In the genomic region with DNA sequence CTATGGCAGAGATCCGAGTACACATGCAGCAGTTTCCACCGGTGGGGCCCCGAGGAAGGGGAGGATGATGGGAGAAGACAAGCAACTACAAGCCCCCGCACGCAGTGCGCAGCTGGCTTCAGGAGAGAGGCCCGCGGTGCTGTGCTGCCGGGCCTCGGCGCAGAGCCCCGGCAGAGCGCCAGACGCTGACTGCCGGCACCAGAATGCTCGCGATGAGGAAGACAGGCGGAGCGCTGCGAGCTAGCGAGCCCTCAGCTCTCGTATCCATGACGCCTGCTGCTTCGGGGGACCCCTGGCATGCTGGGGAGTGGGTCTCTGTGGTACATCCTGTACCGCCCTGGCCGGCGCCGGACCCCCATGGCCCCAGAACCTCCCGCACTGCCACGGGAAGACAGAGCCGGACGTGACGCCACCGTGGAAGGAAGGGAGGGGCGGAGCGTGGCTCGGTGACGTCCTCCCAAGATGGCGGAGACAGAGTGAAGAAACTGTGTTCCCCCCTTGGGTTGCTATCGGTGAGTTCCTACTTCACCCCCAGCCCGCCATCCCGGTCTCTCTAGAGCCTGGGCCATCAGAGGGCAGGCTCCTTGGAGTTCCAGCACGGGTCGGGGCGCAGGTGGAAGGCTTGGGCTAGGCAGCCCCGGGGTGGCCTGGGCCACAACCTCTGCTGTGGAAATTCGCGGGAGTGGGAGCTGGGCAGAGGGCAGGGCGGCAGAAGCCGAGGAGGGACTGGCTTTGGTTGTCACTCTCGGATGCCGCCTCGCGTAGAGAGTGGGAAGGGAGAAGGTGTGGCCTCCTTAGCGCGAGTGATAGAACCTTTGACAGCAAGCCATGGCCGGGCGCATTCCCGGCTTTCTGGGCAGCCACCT, we compare ENCODE assay signal across 1 cellular context.
A peak's percentile ranks its signal among the peaks of the same experiment; 100 is the strongest.
TF ChIP-seq lines count a peak whose summit lies in the region.

Gene MYNN, plus strand, starts transcription at position 446 of the 866 bp plus-strand sequence. CDS start 900 bp downstream, outside the sequence.

TF ChIP-seq in HepG2, 621 proteins besides CTCF, POLR2A, EP300 and RAD21 (continued from another document and continues in another):
- no peak for TF ChIP-seq TRIM24 (CRISPR knock-in tag; IDR thresholded peaks at IDR 0.05)
- 0 out of 2 replicates have a peak, but pooled peaks have one; percentile 74 for TF ChIP-seq ZNF670 (CRISPR knock-in tag; IDR thresholded peaks at IDR 0.05; ENCODE audit: borderline replicate concordance)
- peak; percentile 58; the same call in 1 of the 2 replicates for TF ChIP-seq ZBTB25 (CRISPR knock-in tag; IDR thresholded peaks at IDR 0.05)
- peak; percentile 32; the same call in 1 of the 2 replicates for TF ChIP-seq RARA (CRISPR knock-in tag; IDR thresholded peaks at IDR 0.05)
- TF ChIP-seq NCOR1 (IDR thresholded peaks at IDR 0.05; ENCODE audit: borderline replicate concordance, low read length) = no peak
- peak; percentile 67; the same call in 1 of the 2 replicates for TF ChIP-seq ZNF564 (CRISPR knock-in tag; IDR thresholded peaks at IDR 0.05)
- TF ChIP-seq MTA3 (CRISPR knock-in tag; IDR thresholded peaks at IDR 0.05) = no peak
- no peak for TF ChIP-seq ZNF552 (CRISPR knock-in tag; IDR thresholded peaks at IDR 0.05; ENCODE audit: borderline replicate concordance)
- peak; percentile 84; the same call in 1 of the 2 replicates for TF ChIP-seq ZNF747 (CRISPR knock-in tag; IDR thresholded peaks at IDR 0.05; ENCODE audit: borderline replicate concordance)
- TF ChIP-seq TARDBP (CRISPR knock-in tag; IDR thresholded peaks at IDR 0.05) = peak; percentile 14; the same call in 1 of the 2 replicates
- peak; percentile 36; the same call in 1 of the 2 replicates for TF ChIP-seq ZNF589 (CRISPR knock-in tag; conservative IDR thresholded peaks at IDR 0.05)
- TF ChIP-seq BRD4 (CRISPR knock-in tag; IDR thresholded peaks at IDR 0.05) = peak; percentile 81
- TF ChIP-seq SOX5 (CRISPR knock-in tag; IDR thresholded peaks at IDR 0.05; ENCODE audit: borderline replicate concordance) = no peak; the same call in 1 of the 2 replicates
- no peak for TF ChIP-seq ZNF530 (CRISPR knock-in tag; IDR thresholded peaks at IDR 0.05; ENCODE audit: low read depth)
- TF ChIP-seq JUND (CRISPR knock-in tag; IDR thresholded peaks at IDR 0.05) = peak; percentile 72; the same call in 1 of the 2 replicates
- TF ChIP-seq ZNF839 (CRISPR knock-in tag; IDR thresholded peaks at IDR 0.05; ENCODE audit: borderline replicate concordance) = 0 out of 2 replicates have a peak, but pooled peaks have one; percentile 39
- TF ChIP-seq ZHX1 (CRISPR knock-in tag; IDR thresholded peaks at IDR 0.05; ENCODE audit: low read depth) = peak; percentile 96
- no peak for TF ChIP-seq FOXM1 (CRISPR knock-in tag; IDR thresholded peaks at IDR 0.05)
- TF ChIP-seq MLLT10 (CRISPR knock-in tag; IDR thresholded peaks at IDR 0.05) = no peak
- TF ChIP-seq MEIS2 (CRISPR knock-in tag; IDR thresholded peaks at IDR 0.05) = peak; percentile 30; the same call in 1 of the 2 replicates
- TF ChIP-seq KDM4B (CRISPR knock-in tag; IDR thresholded peaks at IDR 0.05) = no peak; the same call in 1 of the 2 replicates
- no peak for TF ChIP-seq SMYD3 (CRISPR knock-in tag; IDR thresholded peaks at IDR 0.05)
- TF ChIP-seq, protein P1, sequence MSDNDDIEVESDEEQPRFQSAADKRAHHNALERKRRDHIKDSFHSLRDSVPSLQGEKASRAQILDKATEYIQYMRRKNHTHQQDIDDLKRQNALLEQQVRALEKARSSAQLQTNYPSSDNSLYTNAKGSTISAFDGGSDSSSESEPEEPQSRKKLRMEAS (IDR thresholded peaks at IDR 0.05) = peak; percentile 69
- no peak for TF ChIP-seq NCOA5 (CRISPR knock-in tag; IDR thresholded peaks at IDR 0.05)
- peak; percentile 89 for TF ChIP-seq ZFP82 (CRISPR knock-in tag; IDR thresholded peaks at IDR 0.05; ENCODE audit: borderline replicate concordance)
- no peak; the same call in none of the 2 replicates for TF ChIP-seq ZNF44 (CRISPR knock-in tag; IDR thresholded peaks at IDR 0.05)
- TF ChIP-seq, protein P2, sequence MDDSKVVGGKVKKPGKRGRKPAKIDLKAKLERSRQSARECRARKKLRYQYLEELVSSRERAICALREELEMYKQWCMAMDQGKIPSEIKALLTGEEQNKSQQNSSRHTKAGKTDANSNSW (CRISPR knock-in tag; IDR thresholded peaks at IDR 0.05; ENCODE audit: borderline replicate concordance) = no peak
- no peak for TF ChIP-seq CBX1 (IDR thresholded peaks at IDR 0.05; ENCODE audit: low read depth)
- peak; percentile 52; the same call in 1 of the 2 replicates for TF ChIP-seq ETV6 (CRISPR knock-in tag; conservative IDR thresholded peaks at IDR 0.05)
- no peak for TF ChIP-seq MAFF (IDR thresholded peaks at IDR 0.05; ENCODE audit: low read depth, low read length)
- peak; percentile 93; the same call in 1 of the 2 replicates for TF ChIP-seq ZNF383 (CRISPR knock-in tag; IDR thresholded peaks at IDR 0.05; ENCODE audit: borderline replicate concordance)
- TF ChIP-seq TBP (CRISPR knock-in tag; IDR thresholded peaks at IDR 0.05) = peak; percentile 85; the same call in 1 of the 2 replicates
- 0 out of 2 replicates have a peak, but pooled peaks have one; percentile 51 for TF ChIP-seq RXRA (CRISPR knock-in tag; IDR thresholded peaks at IDR 0.05)
- no peak for TF ChIP-seq BATF2 (CRISPR knock-in tag; IDR thresholded peaks at IDR 0.05)
- TF ChIP-seq, protein P3, sequence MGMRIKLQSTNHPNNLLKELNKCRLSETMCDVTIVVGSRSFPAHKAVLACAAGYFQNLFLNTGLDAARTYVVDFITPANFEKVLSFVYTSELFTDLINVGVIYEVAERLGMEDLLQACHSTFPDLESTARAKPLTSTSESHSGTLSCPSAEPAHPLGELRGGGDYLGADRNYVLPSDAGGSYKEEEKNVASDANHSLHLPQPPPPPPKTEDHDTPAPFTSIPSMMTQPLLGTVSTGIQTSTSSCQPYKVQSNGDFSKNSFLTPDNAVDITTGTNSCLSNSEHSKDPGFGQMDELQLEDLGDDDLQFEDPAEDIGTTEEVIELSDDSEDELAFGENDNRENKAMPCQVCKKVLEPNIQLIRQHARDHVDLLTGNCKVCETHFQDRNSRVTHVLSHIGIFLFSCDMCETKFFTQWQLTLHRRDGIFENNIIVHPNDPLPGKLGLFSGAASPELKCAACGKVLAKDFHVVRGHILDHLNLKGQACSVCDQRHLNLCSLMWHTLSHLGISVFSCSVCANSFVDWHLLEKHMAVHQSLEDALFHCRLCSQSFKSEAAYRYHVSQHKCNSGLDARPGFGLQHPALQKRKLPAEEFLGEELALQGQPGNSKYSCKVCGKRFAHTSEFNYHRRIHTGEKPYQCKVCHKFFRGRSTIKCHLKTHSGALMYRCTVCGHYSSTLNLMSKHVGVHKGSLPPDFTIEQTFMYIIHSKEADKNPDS (CRISPR knock-in tag; IDR thresholded peaks at IDR 0.05) = no peak
- TF ChIP-seq, protein P4, sequence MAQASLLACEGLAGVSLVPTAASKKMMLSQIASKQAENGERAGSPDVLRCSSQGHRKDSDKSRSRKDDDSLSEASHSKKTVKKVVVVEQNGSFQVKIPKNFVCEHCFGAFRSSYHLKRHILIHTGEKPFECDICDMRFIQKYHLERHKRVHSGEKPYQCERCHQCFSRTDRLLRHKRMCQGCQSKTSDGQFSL (CRISPR knock-in tag; IDR thresholded peaks at IDR 0.05) = 0 out of 2 replicates have a peak, but pooled peaks have one; percentile 33
- TF ChIP-seq ZNF792 (CRISPR knock-in tag; IDR thresholded peaks at IDR 0.05) = peak; percentile 45; the same call in 1 of the 2 replicates
- TF ChIP-seq HIVEP1 (CRISPR knock-in tag; IDR thresholded peaks at IDR 0.05) = peak; percentile 92
- TF ChIP-seq, protein P5, sequence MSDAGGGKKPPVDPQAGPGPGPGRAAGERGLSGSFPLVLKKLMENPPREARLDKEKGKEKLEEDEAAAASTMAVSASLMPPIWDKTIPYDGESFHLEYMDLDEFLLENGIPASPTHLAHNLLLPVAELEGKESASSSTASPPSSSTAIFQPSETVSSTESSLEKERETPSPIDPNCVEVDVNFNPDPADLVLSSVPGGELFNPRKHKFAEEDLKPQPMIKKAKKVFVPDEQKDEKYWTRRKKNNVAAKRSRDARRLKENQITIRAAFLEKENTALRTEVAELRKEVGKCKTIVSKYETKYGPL (CRISPR knock-in tag; IDR thresholded peaks at IDR 0.05) = 0 out of 2 replicates have a peak, but pooled peaks have one; percentile 54
- TF ChIP-seq, protein P6, sequence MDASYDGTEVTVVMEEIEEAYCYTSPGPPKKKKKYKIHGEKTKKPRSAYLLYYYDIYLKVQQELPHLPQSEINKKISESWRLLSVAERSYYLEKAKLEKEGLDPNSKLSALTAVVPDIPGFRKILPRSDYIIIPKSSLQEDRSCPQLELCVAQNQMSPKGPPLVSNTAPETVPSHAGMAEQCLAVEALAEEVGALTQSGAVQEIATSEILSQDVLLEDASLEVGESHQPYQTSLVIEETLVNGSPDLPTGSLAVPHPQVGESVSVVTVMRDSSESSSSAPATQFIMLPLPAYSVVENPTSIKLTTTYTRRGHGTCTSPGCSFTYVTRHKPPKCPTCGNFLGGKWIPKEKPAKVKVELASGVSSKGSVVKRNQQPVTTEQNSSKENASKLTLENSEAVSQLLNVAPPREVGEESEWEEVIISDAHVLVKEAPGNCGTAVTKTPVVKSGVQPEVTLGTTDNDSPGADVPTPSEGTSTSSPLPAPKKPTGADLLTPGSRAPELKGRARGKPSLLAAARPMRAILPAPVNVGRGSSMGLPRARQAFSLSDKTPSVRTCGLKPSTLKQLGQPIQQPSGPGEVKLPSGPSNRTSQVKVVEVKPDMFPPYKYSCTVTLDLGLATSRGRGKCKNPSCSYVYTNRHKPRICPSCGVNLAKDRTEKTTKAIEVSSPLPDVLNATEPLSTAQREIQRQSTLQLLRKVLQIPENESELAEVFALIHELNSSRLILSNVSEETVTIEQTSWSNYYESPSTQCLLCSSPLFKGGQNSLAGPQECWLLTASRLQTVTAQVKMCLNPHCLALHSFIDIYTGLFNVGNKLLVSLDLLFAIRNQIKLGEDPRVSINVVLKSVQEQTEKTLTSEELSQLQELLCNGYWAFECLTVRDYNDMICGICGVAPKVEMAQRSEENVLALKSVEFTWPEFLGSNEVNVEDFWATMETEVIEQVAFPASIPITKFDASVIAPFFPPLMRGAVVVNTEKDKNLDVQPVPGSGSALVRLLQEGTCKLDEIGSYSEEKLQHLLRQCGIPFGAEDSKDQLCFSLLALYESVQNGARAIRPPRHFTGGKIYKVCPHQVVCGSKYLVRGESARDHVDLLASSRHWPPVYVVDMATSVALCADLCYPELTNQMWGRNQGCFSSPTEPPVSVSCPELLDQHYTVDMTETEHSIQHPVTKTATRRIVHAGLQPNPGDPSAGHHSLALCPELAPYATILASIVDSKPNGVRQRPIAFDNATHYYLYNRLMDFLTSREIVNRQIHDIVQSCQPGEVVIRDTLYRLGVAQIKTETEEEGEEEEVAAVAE (CRISPR knock-in tag; IDR thresholded peaks at IDR 0.05; ENCODE audit: borderline replicate concordance) = peak; percentile 71; the same call in 1 of the 2 replicates
- peak; percentile 56; the same call in 1 of the 2 replicates for TF ChIP-seq SSRP1 (CRISPR knock-in tag; IDR thresholded peaks at IDR 0.05)
- no peak for TF ChIP-seq ZNF672 (CRISPR knock-in tag; IDR thresholded peaks at IDR 0.05)
- TF ChIP-seq ZBTB3 (CRISPR knock-in tag; IDR thresholded peaks at IDR 0.05; ENCODE audit: borderline replicate concordance, low read depth) = 0 out of 2 replicates have a peak, but pooled peaks have one; percentile 31
- TF ChIP-seq RELA (CRISPR knock-in tag; IDR thresholded peaks at IDR 0.05) = 0 out of 2 replicates have a peak, but pooled peaks have one; percentile 34
- TF ChIP-seq NCOA1 (CRISPR knock-in tag; IDR thresholded peaks at IDR 0.05) = no peak
- peak; percentile 72; the same call in 1 of the 2 replicates for TF ChIP-seq ZNF766 (CRISPR knock-in tag; IDR thresholded peaks at IDR 0.05; ENCODE audit: borderline replicate concordance)
- TF ChIP-seq SRSF9 (IDR thresholded peaks at IDR 0.05; ENCODE audit: borderline replicate concordance, insufficient read depth, low read depth, low read length, poor library complexity, severe bottlenecking) = no peak
- TF ChIP-seq ZNF547 (CRISPR knock-in tag; IDR thresholded peaks at IDR 0.05) = peak; percentile 89
- TF ChIP-seq PAWR (CRISPR knock-in tag; IDR thresholded peaks at IDR 0.05; ENCODE audit: borderline replicate concordance) = no peak
